Comparison of ENCODE assay signal across 12 cellular contexts in genomic region chr12:96876966-96877365, GRCh38.
"Had no signal": no experiment of that assay in that cellular context is flagged by ENCODE, and none has a peak within 500 bp of the region (broad histone marks: within the 10 kb centered on the region; RNA-seq: fewer than 3 reads in every experiment).

No MANE protein-coding gene starts in this region.

- H3K9me3 Mint-ChIP-seq: activated naive CD4-positive, alpha-beta T cell treated with anti-CD3 and anti-CD28 coated beads, Interleukin-2, amount 50 U/mL, for 24 hours; T-helper 1 cell treated with Interleukin-12 subunit alpha and Interleukin-12 subunit beta and Interleukin-4 antibody, amounts not matched to agents 30 μg/mL and 1 μg/mL, for 36 hours had no signal

- H3K36me3 ChIP-seq: gastrocnemius medialis, heart right ventricle, left lung had no signal

- DNase-seq: activated T-cell treated with anti-CD3 and anti-CD28 coated beads, Interleukin-2, amount 50 U/mL, for 1 hour; amygdala; gastrocnemius medialis; heart right ventricle; islet precursor cell; left lung; stimulated activated CD4-positive, alpha-beta T cell treated with anti-CD3 and anti-CD28 coated beads, Interleukin-4, amount 100 ng/mL, for 1 hour had no signal

- H3K9me3 ChIP-seq: gastrocnemius medialis had no signal

- H3K27me3 ChIP-seq: gastrocnemius medialis, left lung had no signal

- H3K4me3 Mint-ChIP-seq: activated naive CD4-positive, alpha-beta T cell treated with anti-CD3 and anti-CD28 coated beads, Interleukin-2, amount 50 U/mL, for 24 hours; memory B cell; nephron; T-helper 1 cell treated with Interleukin-12 subunit alpha and Interleukin-12 subunit beta and Interleukin-4 antibody, amounts not matched to agents 30 μg/mL and 1 μg/mL, for 36 hours; WTC11 had no signal

- H3K4me3 ChIP-seq: gastrocnemius medialis, heart right ventricle, left lung had no signal

- H3K27ac Mint-ChIP-seq: activated naive CD4-positive, alpha-beta T cell treated with anti-CD3 and anti-CD28 coated beads, Interleukin-2, amount 50 U/mL, for 24 hours; memory B cell; nephron; T-helper 1 cell treated with Interleukin-12 subunit alpha and Interleukin-12 subunit beta and Interleukin-4 antibody, amounts not matched to agents 30 μg/mL and 1 μg/mL, for 36 hours; WTC11 had no signal

- ATAC-seq: gastrocnemius medialis, heart right ventricle, left lung, WTC11 had no signal

- H3K36me3 Mint-ChIP-seq: activated naive CD4-positive, alpha-beta T cell treated with anti-CD3 and anti-CD28 coated beads, Interleukin-2, amount 50 U/mL, for 24 hours; memory B cell; WTC11 had no signal

- H3K4me1 Mint-ChIP-seq: activated naive CD4-positive, alpha-beta T cell treated with anti-CD3 and anti-CD28 coated beads, Interleukin-2, amount 50 U/mL, for 24 hours; memory B cell; nephron; WTC11 had no signal
